9 cellular contexts compared by ENCODE assay signal in the genomic region with DNA sequence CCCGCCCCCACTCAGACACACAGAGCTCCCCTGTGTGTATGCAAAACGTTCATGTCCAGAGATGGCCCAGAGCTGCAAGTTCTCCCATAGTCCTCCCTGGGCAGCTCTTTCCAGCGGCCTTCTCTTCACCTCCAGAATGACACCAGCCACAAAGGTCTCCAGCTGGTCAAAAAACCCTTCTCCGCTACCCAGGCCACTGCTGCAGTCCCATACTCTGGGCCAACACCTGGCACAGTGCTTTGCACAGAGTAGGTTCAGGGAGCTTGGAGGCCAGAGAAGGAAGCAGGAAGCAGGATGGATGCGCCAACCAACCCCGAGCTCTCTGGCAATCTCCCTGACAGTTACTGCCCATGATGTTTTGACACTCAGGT. TPM values are rescaled to one million over a fixed set of nuclear protein-coding genes. Genes with fewer than 3 reads are reported as not detected.
A peak's percentile ranks its signal among the peaks of the same experiment; 100 is the strongest.
DNase-seq lines count a peak whose midpoint lies in the region; TF ChIP-seq lines count a peak whose summit lies in the region.
"Had no signal": no experiment of that assay in that cellular context is flagged by ENCODE, and none has a peak within 500 bp of the region (broad histone marks: within the 10 kb centered on the region; RNA-seq: fewer than 3 reads in every experiment).

No MANE protein-coding gene starts in this region.

- H3K27ac Mint-ChIP-seq in IgD-negative memory B cell (peak overlapping the region; percentile 72 to 90 (median 83)), chondrocyte (ENCODE audit: unreplicated experiment) (peak overlapping the region; percentile 71)

- DNase-seq in chondrocyte (ENCODE audit: low spot score) (no peak), HuH-7.5 (ENCODE audit: low spot score) (no peak), NCI-H2029 treated with DMSO at 0.1 percent for 48 hours (lab: John Stamatoyannopoulos, UW) (no peak), MG63 (no peak), ACHN (no peak)
- DNase-seq: NK-92 treated with Interleukin-12 subunit alpha and Interleukin-12 subunit beta, amount 100 ng/mL, for 24 hours had no signal

- peaks cover 2% of the 10 kb centered on the region for H3K27me3 Mint-ChIP-seq in IgD-negative memory B cell
- H3K27me3 Mint-ChIP-seq in chondrocyte (ENCODE audit: low read depth) = no peaks in the 10 kb centered on the region

- H3K9ac ChIP-seq in BLaER1 treated with 17β-estradiol and CSF1 and Interleukin-3, amounts not matched to agents 10 nM and 100 nM = peak overlapping the region in 9 of 11 experiments; percentile 92 to 96 (median 93); a peak in 14 of 22 replicates
- peak overlapping the region; percentile 77 for H3K9ac ChIP-seq in neural cell (ENCODE audit: low read length)

- H3K36me3 Mint-ChIP-seq in IgD-negative memory B cell (peaks cover 3% of the 10 kb centered on the region), chondrocyte (ENCODE audit: low read depth) (no peaks in the 10 kb centered on the region)

- peaks cover 32 to 35% (median 33%) of the 10 kb centered on the region in 3 donors for H3K4me1 Mint-ChIP-seq in IgD-negative memory B cell
- peaks cover 39% of the 10 kb centered on the region for H3K4me1 Mint-ChIP-seq in chondrocyte (ENCODE audit: low read depth)

- H3K4me1 ChIP-seq in BLaER1 treated with 17β-estradiol and CSF1 and Interleukin-3, amounts not matched to agents 10 nM and 100 nM = peaks cover 37 to 40% (median 39%) of the 10 kb centered on the region in 10 experiments

- H3K9me3 Mint-ChIP-seq in IgD-negative memory B cell = no peaks in the 10 kb centered on the region
- H3K9me3 Mint-ChIP-seq in chondrocyte (ENCODE audit: low read depth) = no peaks in the 10 kb centered on the region

- H3K27ac ChIP-seq in BLaER1 treated with 17β-estradiol and CSF1 and Interleukin-3, amounts not matched to agents 10 nM and 100 nM = peak overlapping the region in 6 of 11 experiments; percentile 89 to 95 (median 94); a peak in 9 of 22 replicates
- peak overlapping the region; percentile 88 for H3K27ac ChIP-seq in neural cell (ENCODE audit: low read length)

- H3F3A ChIP-seq in neural cell (ENCODE audit: insufficient read depth, low read length, poor library complexity, severe bottlenecking) = no peaks in the 10 kb centered on the region

- H3K9me2 ChIP-seq in neural cell (ENCODE audit: insufficient read depth, low read length) = no peaks in the 10 kb centered on the region

- H4K20me1 ChIP-seq in BLaER1 treated with 17β-estradiol and CSF1 and Interleukin-3, amounts not matched to agents 10 nM and 100 nM = peaks cover 0 to 26% (median 4%) of the 10 kb centered on the region in 11 experiments; a peak in 8 of 22 replicates
- no peaks in the 10 kb centered on the region for H4K20me1 ChIP-seq in neural cell (ENCODE audit: insufficient read depth)

- H3K9me3 ChIP-seq in BLaER1 treated with 17β-estradiol and CSF1 and Interleukin-3, amounts not matched to agents 10 nM and 100 nM (replicated peaks in 1 of 11) = no peaks in the 10 kb centered on the region
- no peaks in the 10 kb centered on the region for H3K9me3 ChIP-seq in neural cell (ENCODE audit: low read length)
- no peaks in the 10 kb centered on the region for H3K9me3 ChIP-seq in MG63

- no peaks in the 10 kb centered on the region for H3K36me3 ChIP-seq in BLaER1 treated with 17β-estradiol and CSF1 and Interleukin-3, amounts not matched to agents 10 nM and 100 nM
- H3K36me3 ChIP-seq in neural cell (ENCODE audit: insufficient read depth, low read length) (no peaks in the 10 kb centered on the region), MG63 (no peaks in the 10 kb centered on the region)

- no peak for TF ChIP-seq RAD21 in neural cell (conservative IDR thresholded peaks at IDR 0.05)

- no peak for TF ChIP-seq CTCF in chondrocyte (IDR thresholded peaks at IDR 0.05)
- no peak for TF ChIP-seq CTCF in neural cell (IDR thresholded peaks at IDR 0.05; ENCODE audit: poor library complexity, severe bottlenecking)

- H3K79me2 ChIP-seq in neural cell (replicated peaks; ENCODE audit: insufficient read depth, low read length) = peaks cover 30% of the 10 kb centered on the region

- H3K4me2 ChIP-seq in BLaER1 treated with 17β-estradiol and CSF1 and Interleukin-3, amounts not matched to agents 10 nM and 100 nM = peak overlapping the region; percentile 81 to 99 (median 96)
- H3K4me2 ChIP-seq in neural cell (ENCODE audit: low read length) = peak overlapping the region; percentile 64

- TF ChIP-seq EP300 in neural cell (conservative IDR thresholded peaks at IDR 0.05; ENCODE audit: poor library complexity, severe bottlenecking) = no peak

- no peak overlapping the region for H2AFZ ChIP-seq in neural cell (ENCODE audit: low read depth, low read length)

- peak overlapping the region in 7 of 10 experiments; percentile 87 to 99 (median 92); a peak in 8 of 20 replicates for H3K4me3 ChIP-seq in BLaER1 treated with 17β-estradiol and CSF1 and Interleukin-3, amounts not matched to agents 10 nM and 100 nM
- H3K4me3 ChIP-seq in neural cell (ENCODE audit: low read length) = peak overlapping the region; percentile 78
- H3K4me3 ChIP-seq in MG63 = no peak overlapping the region

- in situ Hi-C loops in ACHN (cut with HindIII; ENCODE audit: low pct_ligation_motif_present, low pct_unique_long_range_greater_than_20kb, low sequenced_read_pairs) = no loop called here

- H3K4me3 Mint-ChIP-seq in IgD-negative memory B cell = peak overlapping the region; percentile 79 to 91 (median 88)
- H3K4me3 Mint-ChIP-seq in chondrocyte (ENCODE audit: unreplicated experiment) = peak overlapping the region; percentile 71

- H3K27me3 ChIP-seq in BLaER1 treated with 17β-estradiol and CSF1 and Interleukin-3, amounts not matched to agents 10 nM and 100 nM = no peaks in the 10 kb centered on the region
- H3K27me3 ChIP-seq in neural cell (ENCODE audit: insufficient read depth, low read depth, low read length) (no peaks in the 10 kb centered on the region), MG63 (no peaks in the 10 kb centered on the region)

TF ChIP-seq in neural cell, 6 proteins besides CTCF, POLR2A, EP300 and RAD21:
- TF ChIP-seq POLR2AphosphoS5 (IDR thresholded peaks at IDR 0.05) (no peak), TAF1 (IDR thresholded peaks at IDR 0.05; ENCODE audit: low read depth) (no peak), MXI1 (conservative IDR thresholded peaks at IDR 0.05; ENCODE audit: poor library complexity, severe bottlenecking) (no peak), EZH2 (IDR thresholded peaks at IDR 0.05; ENCODE audit: borderline replicate concordance, insufficient read depth, low read length, poor library complexity, severe bottlenecking) (no peak), SMC3 (conservative IDR thresholded peaks at IDR 0.05; ENCODE audit: poor library complexity) (no peak)
- TF ChIP-seq, protein P1, sequence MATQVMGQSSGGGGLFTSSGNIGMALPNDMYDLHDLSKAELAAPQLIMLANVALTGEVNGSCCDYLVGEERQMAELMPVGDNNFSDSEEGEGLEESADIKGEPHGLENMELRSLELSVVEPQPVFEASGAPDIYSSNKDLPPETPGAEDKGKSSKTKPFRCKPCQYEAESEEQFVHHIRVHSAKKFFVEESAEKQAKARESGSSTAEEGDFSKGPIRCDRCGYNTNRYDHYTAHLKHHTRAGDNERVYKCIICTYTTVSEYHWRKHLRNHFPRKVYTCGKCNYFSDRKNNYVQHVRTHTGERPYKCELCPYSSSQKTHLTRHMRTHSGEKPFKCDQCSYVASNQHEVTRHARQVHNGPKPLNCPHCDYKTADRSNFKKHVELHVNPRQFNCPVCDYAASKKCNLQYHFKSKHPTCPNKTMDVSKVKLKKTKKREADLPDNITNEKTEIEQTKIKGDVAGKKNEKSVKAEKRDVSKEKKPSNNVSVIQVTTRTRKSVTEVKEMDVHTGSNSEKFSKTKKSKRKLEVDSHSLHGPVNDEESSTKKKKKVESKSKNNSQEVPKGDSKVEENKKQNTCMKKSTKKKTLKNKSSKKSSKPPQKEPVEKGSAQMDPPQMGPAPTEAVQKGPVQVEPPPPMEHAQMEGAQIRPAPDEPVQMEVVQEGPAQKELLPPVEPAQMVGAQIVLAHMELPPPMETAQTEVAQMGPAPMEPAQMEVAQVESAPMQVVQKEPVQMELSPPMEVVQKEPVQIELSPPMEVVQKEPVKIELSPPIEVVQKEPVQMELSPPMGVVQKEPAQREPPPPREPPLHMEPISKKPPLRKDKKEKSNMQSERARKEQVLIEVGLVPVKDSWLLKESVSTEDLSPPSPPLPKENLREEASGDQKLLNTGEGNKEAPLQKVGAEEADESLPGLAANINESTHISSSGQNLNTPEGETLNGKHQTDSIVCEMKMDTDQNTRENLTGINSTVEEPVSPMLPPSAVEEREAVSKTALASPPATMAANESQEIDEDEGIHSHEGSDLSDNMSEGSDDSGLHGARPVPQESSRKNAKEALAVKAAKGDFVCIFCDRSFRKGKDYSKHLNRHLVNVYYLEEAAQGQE (IDR thresholded peaks at IDR 0.05; ENCODE audit: borderline replicate concordance) = no peak

RNA-seq across cellular contexts. Expression of gene STAT5B, which starts 1.1 kb away (rescaled TPM):
- 60.4 TPM for polyA plus RNA-seq in IgD-negative memory B cell
- total RNA-seq in chondrocyte = 29.5 to 32.8 TPM (median 31.0 TPM) in 3 replicates
- 47.4 and 54.9 TPM in 2 replicates for polyA plus RNA-seq in neural cell
- polyA minus RNA-seq in neural cell = 56.2 and 64.2 TPM in 2 replicates
- 13.7 and 24.3 TPM in 2 replicates for total RNA-seq in MG63 (2014; rRNA removed; shearing (Covaris generic); ENCODE audit: low replicate concordance)

RNA-seq across cellular contexts. Expression of gene STAT5A, which starts 11.0 kb away (rescaled TPM):
- 63.0 TPM for polyA plus RNA-seq in IgD-negative memory B cell
- total RNA-seq in chondrocyte = 12.2 to 17.6 TPM (median 14.3 TPM) in 3 replicates
- polyA plus RNA-seq in neural cell = 0.08 and 0.28 TPM in 2 replicates
- 0.58 and 1.5 TPM in 2 replicates for polyA minus RNA-seq in neural cell
- total RNA-seq in MG63 (2014; rRNA removed; shearing (Covaris generic); ENCODE audit: low replicate concordance) = 4.6 and 23.0 TPM in 2 replicates
